ENCODE assay signal across 14 cellular contexts in the genomic region with DNA sequence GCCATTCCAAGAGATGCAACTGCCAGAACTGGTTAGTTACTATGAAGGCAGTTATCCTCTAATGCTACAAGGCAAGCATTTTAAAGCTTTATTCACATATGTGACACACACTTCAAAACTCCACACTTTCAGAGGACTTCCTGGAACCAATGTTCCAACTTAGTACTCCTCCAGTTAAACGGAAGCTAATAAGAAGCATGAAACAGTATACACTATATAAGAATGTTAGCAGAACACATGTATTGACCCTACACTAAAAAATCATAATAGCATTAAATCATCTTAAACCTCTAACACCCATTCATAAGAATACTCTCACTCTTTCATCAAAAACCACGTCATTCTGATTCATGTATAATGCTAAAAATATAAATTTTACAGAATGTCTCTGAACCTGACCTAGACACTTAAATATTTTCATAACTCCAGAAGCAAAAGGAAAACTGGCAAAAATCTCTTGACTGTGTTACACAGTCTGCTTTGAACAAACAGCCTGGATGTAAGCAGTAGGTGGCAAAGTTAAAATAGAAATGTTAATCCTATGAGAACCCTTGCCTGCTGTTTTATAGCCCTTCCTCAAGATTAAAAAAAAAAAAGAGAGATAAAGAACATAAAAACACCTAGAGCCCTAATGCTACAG.
A peak's percentile ranks its signal among the peaks of the same experiment; 100 is the strongest.
DNase-seq lines count a peak whose midpoint lies in the region.
"Had no signal": no experiment of that assay in that cellular context is flagged by ENCODE, and none has a peak within 500 bp of the region (broad histone marks: within the 10 kb centered on the region; RNA-seq: fewer than 3 reads in every experiment).

No MANE protein-coding gene starts in this region.

- H3K4me1 ChIP-seq in subcutaneous abdominal adipose tissue (ENCODE audit: control insufficient read depth in 5 of 5, insufficient read depth in 5 of 5, low read length in 5 of 5) = peaks cover 2 to 32% (median 22%) of the 10 kb centered on the region in 5 donors

- no peaks in the 10 kb centered on the region for H3K9me3 ChIP-seq in subcutaneous abdominal adipose tissue (ENCODE audit: control insufficient read depth in 5 of 5, low read length in 5 of 5)
- H3K9me3 ChIP-seq: suprapubic skin had no signal

- H3K27ac ChIP-seq in subcutaneous abdominal adipose tissue (ENCODE audit: low read depth, low read length) = peak overlapping the region; percentile 56
- H3K27ac ChIP-seq: suprapubic skin had no signal

- H3K9ac ChIP-seq in subcutaneous abdominal adipose tissue (ENCODE audit: low read length in 5 of 5) = no peak overlapping the region

- H3K36me3 ChIP-seq in subcutaneous abdominal adipose tissue (ENCODE audit: control insufficient read depth in 5 of 5, insufficient read depth in 5 of 5, low read length in 5 of 5) = peaks cover 0 to 12% (median 5%) of the 10 kb centered on the region in 5 donors
- H3K36me3 ChIP-seq: suprapubic skin had no signal

- H3K4me3 ChIP-seq in subcutaneous abdominal adipose tissue (ENCODE audit: low read depth in 1 of 5, low read length in 5 of 5) = no peak overlapping the region
- H3K4me3 ChIP-seq: lung, suprapubic skin had no signal

- H3K27me3 ChIP-seq in subcutaneous abdominal adipose tissue (ENCODE audit: control insufficient read depth in 5 of 5, insufficient read depth in 4 of 5, low read length in 5 of 5) = no peaks in the 10 kb centered on the region
- H3K27me3 ChIP-seq: suprapubic skin had no signal

- DNase-seq in HT1080 (ENCODE audit: low read depth) = peak; percentile 18
- peak; percentile 37 for DNase-seq in amniotic epithelial cell (ENCODE audit: low read depth)
- peak; percentile 59 for DNase-seq in iris pigment epithelial cell (ENCODE audit: low read depth)
- DNase-seq in retina = no peak
- no peak for DNase-seq in NCI-H1930 (lab: John Stamatoyannopoulos, UW)
- DNase-seq in globus pallidus (ENCODE audit: low spot score) = no peak
- DNase-seq in DMS114 treated with DMSO at 0.1 percent for 48 hours (lab: John Stamatoyannopoulos, UW; ENCODE audit: unreplicated experiment) = no peak
- DNase-seq: effector memory CD8-positive, alpha-beta T cell; NCI-H1048; NCI-H524 treated with DMSO at 0.1 percent for 48 hours; SHP77 treated with DMSO at 0.1 percent for 48 hours had no signal

Comparison
In these comparisons a context has a peak if more than half of its experiments do, and no peak if none do; other contexts are left out.
1. DNase-seq: peak in HT1080 (single experiment), amniotic epithelial cell (single experiment) and iris pigment epithelial cell (single experiment); none in retina (single experiment), NCI-H1930 (0 of 2), globus pallidus (single experiment) and DMS114 treated with DMSO at 0.1 percent for 48 hours (single experiment).